In genomic region chr19:13841339-13842293, GRCh38 we compare ENCODE assay signal across 8 cellular contexts. TPM values are rescaled to one million over a fixed set of nuclear protein-coding genes. Genes with fewer than 3 reads are reported as not detected.
DNase-seq lines count a peak whose midpoint lies in the region; ATAC-seq, FAIRE-seq and TF ChIP-seq lines count a peak whose summit lies in the region.

No MANE protein-coding gene starts in this region.

- CTCF ChIA-PET in T-cell (lab: Charles Lee): no interaction called here

- H3K4me1 ChIP-seq in ectodermal cell (ENCODE audit: control insufficient read depth, insufficient read depth, low read length) (peaks cover 39% of the 10 kb centered on the region), mesodermal cell (ENCODE audit: control insufficient read depth, insufficient read depth, low read length, poor library complexity, severe bottlenecking) (peaks cover 55% of the 10 kb centered on the region), vagina (peaks cover 83% of the 10 kb centered on the region)

- ATAC-seq in T-cell (replicated peaks in 1 of 4) (no peak), HG02763 (IDR thresholded peaks at IDR 0.05; ENCODE audit: unreplicated experiment) (no peak), GM19467 (IDR thresholded peaks at IDR 0.05; ENCODE audit: unreplicated experiment) (no peak), HG03432 (IDR thresholded peaks at IDR 0.05; ENCODE audit: unreplicated experiment) (no peak)

- H3K27ac ChIP-seq in ectodermal cell (ENCODE audit: insufficient read depth, low read depth, low read length, poor library complexity, severe bottlenecking) (no peak overlapping the region), mesodermal cell (ENCODE audit: low read depth, low read length, severe bottlenecking) (peak overlapping the region; percentile 84), vagina (peak overlapping the region; percentile 100)

- peak overlapping the region; percentile 83 to 90 (median 86) for H3K4me3 Mint-ChIP-seq in T-cell

- H3K9me3 ChIP-seq in ectodermal cell (ENCODE audit: control insufficient read depth, low read length): no peaks in the 10 kb centered on the region
- H3K9me3 ChIP-seq in mesodermal cell (ENCODE audit: control insufficient read depth, low read length): no peaks in the 10 kb centered on the region
- no peaks in the 10 kb centered on the region for H3K9me3 ChIP-seq in vagina

- FAIRE-seq in H54 (lab: Jason Lieb, UNC): no peak

- intact Hi-C loops in vagina (cut with DNase I): loop anchor here (10.0 kb wide), 1 partner anchor 687 kb away; the partner anchor contains the start of genes IER2 and STX10

- H3K36me3 ChIP-seq in ectodermal cell (ENCODE audit: control insufficient read depth, insufficient read depth, low read length) (no peaks in the 10 kb centered on the region), mesodermal cell (ENCODE audit: control insufficient read depth, insufficient read depth, low read length) (peaks cover 48% of the 10 kb centered on the region), vagina (no peaks in the 10 kb centered on the region)

- H3K27me3 Mint-ChIP-seq in T-cell: no peaks in the 10 kb centered on the region

- DNase-seq in H54 (ENCODE audit: insufficient read length, low spot score) (no peak), T-cell (peak in 2 of 34 experiments; percentile 46 to 67), vagina (ENCODE audit: extremely low spot score in 2 of 2) (peak in 1 of 2 donors; percentile 92)

- TF ChIP-seq CTCF in vagina (IDR thresholded peaks at IDR 0.05): no peak

- H3K4me1 Mint-ChIP-seq in T-cell: peaks cover 67 to 76% (median 71%) of the 10 kb centered on the region in 3 donors

- H3K27me3 ChIP-seq in ectodermal cell (ENCODE audit: control insufficient read depth, insufficient read depth, low read length, poor library complexity, severe bottlenecking): peaks cover 17% of the 10 kb centered on the region
- no peaks in the 10 kb centered on the region for H3K27me3 ChIP-seq in vagina

- 59 to 60% methylated on average over 23 to 24 of the region's 24 CpGs for WGBS in ectodermal cell, 2 experiments
- WGBS in mesodermal cell (ENCODE audit: insufficient coverage in 2 of 2), 2 experiments: 62 to 77% methylated on average over 15 to 19 of the region's 24 CpGs

- H3K4me3 ChIP-seq in ectodermal cell (ENCODE audit: insufficient read depth, low read depth, low read length) (peak overlapping the region; percentile 47), mesodermal cell (ENCODE audit: extremely low read depth, insufficient read depth, low read length, poor library complexity, severe bottlenecking) (peak overlapping the region; percentile 93), vagina (peak overlapping the region; percentile 98 to 100)

- TF ChIP-seq POLR2A in H54 (IDR thresholded peaks at IDR 0.05; ENCODE audit: low read depth, low read length): peak; percentile 31; the same call in 1 of the 2 replicates
- no peak for TF ChIP-seq POLR2A in vagina (IDR thresholded peaks at IDR 0.05)

- H3K9me3 Mint-ChIP-seq in T-cell: no peaks in the 10 kb centered on the region

- POLR2A ChIA-PET in T-cell (lab: Charles Lee): interaction anchor here (0.5 to 0.7 kb wide), 3 partner anchors 20 to 677 kb away, joined by 4 to 7 read pairs (median 5); partner anchors contain the start of genes DNAJB1 (in 1 of the 2) and MRI1 (in 1 of the 2)

- H3K27ac Mint-ChIP-seq in T-cell: peak overlapping the region; percentile 97 to 98

- H3K36me3 Mint-ChIP-seq in T-cell: peaks cover 3% of the 10 kb centered on the region

RNA-seq across cellular contexts. Expression of gene NANOS3, which starts 35.3 kb away (rescaled TPM):
- total RNA-seq in T-cell (1 to 10 TPM in 3 of 5 donors, under 1 TPM in 1, not detected in 1; 0.85 to 2.3 (median 1.5) TPM), vagina (not detected)
- not detected for polyA plus RNA-seq in ectodermal cell (2013, experiment 1 of 4)
- polyA plus RNA-seq in ectodermal cell (2013, experiment 2 of 4): not detected
- polyA plus RNA-seq in ectodermal cell (2013, experiment 3 of 4): not detected
- not detected for polyA plus RNA-seq in ectodermal cell (2013, experiment 4 of 4)
- 3.8 TPM for polyA plus RNA-seq in mesodermal cell (2013, experiment 1 of 2)
- polyA plus RNA-seq in mesodermal cell (2013, experiment 2 of 2): 2.2 TPM

RNA-seq across cellular contexts. Expression of gene ZSWIM4, which starts 46.4 kb away (rescaled TPM):
- 1 to 10 TPM; 5.4 to 9.8 (median 9.0) TPM for total RNA-seq in T-cell
- polyA plus RNA-seq in ectodermal cell (2013, experiment 1 of 4): 15.4 TPM
- 15.5 TPM for polyA plus RNA-seq in ectodermal cell (2013, experiment 2 of 4)
- 12.8 TPM for polyA plus RNA-seq in ectodermal cell (2013, experiment 3 of 4)
- polyA plus RNA-seq in ectodermal cell (2013, experiment 4 of 4): 13.7 TPM
- 25.4 TPM for polyA plus RNA-seq in mesodermal cell (2013, experiment 1 of 2)
- polyA plus RNA-seq in mesodermal cell (2013, experiment 2 of 2): 17.4 TPM
- total RNA-seq in vagina: 13.0 TPM

Comparison
In these comparisons a context has a peak if more than half of its experiments do, and no peak if none do; other contexts are left out.
1. H3K4me3 ChIP-seq: peak in every context shown above with its lines; median percentile 99 in vagina; 93 in mesodermal cell; 47 in ectodermal cell.